ENCODE assay signal across 20 cellular contexts in genomic region chr15:94692697-94693096, GRCh38.
"Had no signal": no experiment of that assay in that cellular context is flagged by ENCODE, and none has a peak within 500 bp of the region (broad histone marks: within the 10 kb centered on the region; RNA-seq: fewer than 3 reads in every experiment).

No MANE protein-coding gene starts in this region.

- DNase-seq: activated CD4-positive, alpha-beta memory T cell treated with anti-CD3 and anti-CD28 coated beads, Interleukin-2, amount 10 ng/mL, durations not matched to agents 7 days and 5 days; activated CD4-positive, alpha-beta T cell treated with anti-CD3 and anti-CD28 coated beads, Interleukin-2, amount 10 ng/mL, durations not matched to agents 24 days and 14 days; activated effector memory CD4-positive, alpha-beta T cell treated with Interleukin-2 at 50 U/mL for 16 hours; activated naive CD4-positive, alpha-beta T cell treated with anti-CD3 and anti-CD28 coated beads, Interleukin-2, amount 10 ng/mL, durations not matched to agents 7 days and 5 days; activated T-cell treated with anti-CD3 and anti-CD28 coated beads, Interleukin-2, amount 50 U/mL, for 72 hours; amygdala; effector memory CD4-positive, alpha-beta T cell; heart right ventricle; kidney glomerular epithelial cell; left ventricle myocardium inferior; midbrain; ovary; psoas muscle; spleen; stimulated activated CD4-positive, alpha-beta T cell treated with anti-CD3 and anti-CD28 coated beads, Interleukin-4, amount 100 ng/mL, for 1 hour; stimulated activated naive CD4-positive, alpha-beta T cell; upper lobe of left lung had no signal

- ATAC-seq: activated T-cell treated with anti-CD3 and anti-CD28 coated beads, Interleukin-2, amount 50 U/mL, for 72 hours; heart right ventricle; natural killer cell treated with Interleukin-12 subunit alpha and Interleukin-12 subunit beta and Interleukin-15 and Interleukin-18, amount 100 ng/mL, for 72 hours; psoas muscle had no signal

- H3K4me3 ChIP-seq: heart right ventricle, left ventricle myocardium inferior, ovary, psoas muscle, right atrium auricular region, spleen, thoracic aorta, upper lobe of left lung had no signal

- H3K27me3 Mint-ChIP-seq: activated CD4-positive, alpha-beta memory T cell treated with anti-CD3 and anti-CD28 coated beads, Interleukin-2, amount 10 ng/mL, durations not matched to agents 7 days and 5 days; activated naive CD4-positive, alpha-beta T cell treated with anti-CD3 and anti-CD28 coated beads, Interleukin-2, amount 10 ng/mL, durations not matched to agents 7 days and 5 days had no signal

- H3K27ac ChIP-seq: heart right ventricle, left ventricle myocardium inferior, ovary, psoas muscle, right atrium auricular region, spleen, thoracic aorta, upper lobe of left lung had no signal

- H3K9me3 Mint-ChIP-seq: activated CD4-positive, alpha-beta memory T cell treated with anti-CD3 and anti-CD28 coated beads, Interleukin-2, amount 10 ng/mL, durations not matched to agents 7 days and 5 days; activated CD4-positive, alpha-beta T cell treated with anti-CD3 and anti-CD28 coated beads, Interleukin-2, amount 10 ng/mL, durations not matched to agents 24 days and 14 days; activated naive CD4-positive, alpha-beta T cell treated with anti-CD3 and anti-CD28 coated beads, Interleukin-2, amount 10 ng/mL, durations not matched to agents 7 days and 5 days; natural killer cell treated with Interleukin-12 subunit alpha and Interleukin-12 subunit beta and Interleukin-15 and Interleukin-18, amount 100 ng/mL, for 72 hours had no signal

- H3K27me3 ChIP-seq: heart right ventricle, ovary, right atrium auricular region, spleen, upper lobe of left lung had no signal

- H3K4me1 Mint-ChIP-seq: activated CD4-positive, alpha-beta memory T cell treated with anti-CD3 and anti-CD28 coated beads, Interleukin-2, amount 10 ng/mL, durations not matched to agents 7 days and 5 days; activated CD4-positive, alpha-beta T cell treated with anti-CD3 and anti-CD28 coated beads, Interleukin-2, amount 10 ng/mL, durations not matched to agents 24 days and 14 days; activated naive CD4-positive, alpha-beta T cell treated with anti-CD3 and anti-CD28 coated beads, Interleukin-2, amount 10 ng/mL, durations not matched to agents 7 days and 5 days had no signal

- H3K36me3 ChIP-seq: heart right ventricle, left ventricle myocardium inferior, ovary, right atrium auricular region, spleen, thoracic aorta, upper lobe of left lung had no signal

- H3K9me3 ChIP-seq: heart right ventricle, left ventricle myocardium inferior, ovary, psoas muscle, right atrium auricular region, spleen, thoracic aorta, upper lobe of left lung had no signal

- H3K4me3 Mint-ChIP-seq: activated CD4-positive, alpha-beta memory T cell treated with anti-CD3 and anti-CD28 coated beads, Interleukin-2, amount 10 ng/mL, durations not matched to agents 7 days and 5 days; activated CD4-positive, alpha-beta T cell treated with anti-CD3 and anti-CD28 coated beads, Interleukin-2, amount 10 ng/mL, durations not matched to agents 24 days and 14 days; activated naive CD4-positive, alpha-beta T cell treated with anti-CD3 and anti-CD28 coated beads, Interleukin-2, amount 10 ng/mL, durations not matched to agents 7 days and 5 days; activated T-cell treated with anti-CD3 and anti-CD28 coated beads, Interleukin-2, amount 50 U/mL, for 72 hours; natural killer cell treated with Interleukin-12 subunit alpha and Interleukin-12 subunit beta and Interleukin-15 and Interleukin-18, amount 100 ng/mL, for 72 hours had no signal

- H3K4me1 ChIP-seq: heart right ventricle, left ventricle myocardium inferior, psoas muscle, right atrium auricular region, spleen, upper lobe of left lung had no signal

- H3K36me3 Mint-ChIP-seq: activated naive CD4-positive, alpha-beta T cell treated with anti-CD3 and anti-CD28 coated beads, Interleukin-2, amount 10 ng/mL, durations not matched to agents 7 days and 5 days; natural killer cell treated with Interleukin-12 subunit alpha and Interleukin-12 subunit beta and Interleukin-15 and Interleukin-18, amount 100 ng/mL, for 72 hours had no signal

- H3K27ac Mint-ChIP-seq: activated CD4-positive, alpha-beta memory T cell treated with anti-CD3 and anti-CD28 coated beads, Interleukin-2, amount 10 ng/mL, durations not matched to agents 7 days and 5 days; activated CD4-positive, alpha-beta T cell treated with anti-CD3 and anti-CD28 coated beads, Interleukin-2, amount 10 ng/mL, durations not matched to agents 24 days and 14 days; activated naive CD4-positive, alpha-beta T cell treated with anti-CD3 and anti-CD28 coated beads, Interleukin-2, amount 10 ng/mL, durations not matched to agents 7 days and 5 days; activated T-cell treated with anti-CD3 and anti-CD28 coated beads, Interleukin-2, amount 50 U/mL, for 72 hours; natural killer cell treated with Interleukin-12 subunit alpha and Interleukin-12 subunit beta and Interleukin-15 and Interleukin-18, amount 100 ng/mL, for 72 hours had no signal
